18 cellular contexts compared by ENCODE assay signal in genomic region chr2:25960396-25960795, GRCh38.
"Had no signal": no experiment of that assay in that cellular context is flagged by ENCODE, and none has a peak within 500 bp of the region (broad histone marks: within the 10 kb centered on the region; RNA-seq: fewer than 3 reads in every experiment).

No MANE protein-coding gene starts in this region.

- H2AFZ ChIP-seq: neural progenitor cell had no signal

- H3K9me3 ChIP-seq: esophagus muscularis mucosa, gastroesophageal sphincter, ovary had no signal

- H3K4me2 ChIP-seq: neural progenitor cell, smooth muscle cell had no signal

- H3K27ac ChIP-seq: brain microvascular endothelial cell, esophagus muscularis mucosa, gastroesophageal sphincter, ovary, WERI-Rb-1 had no signal

- H3K9ac ChIP-seq: neural progenitor cell had no signal

- H3K4me1 ChIP-seq: neural progenitor cell had no signal

- H3K4me3 ChIP-seq: coronary artery, esophagus muscularis mucosa, gastroesophageal sphincter, neural progenitor cell, ovary, smooth muscle cell had no signal

- DNase-seq: activated CD4-positive, alpha-beta T cell treated with anti-CD3 and anti-CD28 coated beads for 1 hour; activated CD8-positive, alpha-beta memory T cell treated with anti-CD3 and anti-CD28 coated beads for 24 hours; activated CD8-positive, alpha-beta memory T cell treated with anti-CD3 and anti-CD28 coated beads, Interleukin-2, amount 50 U/mL, for 48 hours; activated effector memory CD4-positive, alpha-beta T cell treated with Interleukin-2 at 50 U/mL for 16 hours; activated naive CD4-positive, alpha-beta T cell treated with anti-CD3 and anti-CD28 coated beads, Interleukin-2, amount 10 ng/mL, durations not matched to agents 7 days and 5 days; activated naive CD8-positive, alpha-beta T cell treated with anti-CD3 and anti-CD28 coated beads, Interleukin-2, amount 50 U/mL, for 24 hours; activated T-cell treated with anti-CD3 and anti-CD28 coated beads, Interleukin-2, amount 50 U/mL, for 48 hours; ovary; stimulated activated CD4-positive, alpha-beta T cell treated with anti-CD3 and anti-CD28 coated beads, Interleukin-4, amount 100 ng/mL, for 24 hours; T-helper 17 cell; WERI-Rb-1 had no signal

- H3K27me3 Mint-ChIP-seq: activated naive CD4-positive, alpha-beta T cell treated with anti-CD3 and anti-CD28 coated beads, Interleukin-2, amount 10 ng/mL, durations not matched to agents 7 days and 5 days; activated naive CD8-positive, alpha-beta T cell treated with anti-CD3 and anti-CD28 coated beads, Interleukin-2, amount 50 U/mL, for 24 hours; T-helper 17 cell had no signal

- H3K4me3 Mint-ChIP-seq: activated naive CD4-positive, alpha-beta T cell treated with anti-CD3 and anti-CD28 coated beads, Interleukin-2, amount 10 ng/mL, durations not matched to agents 7 days and 5 days; activated naive CD8-positive, alpha-beta T cell treated with anti-CD3 and anti-CD28 coated beads, Interleukin-2, amount 50 U/mL, for 24 hours; neural progenitor cell; stimulated activated effector memory CD8-positive, alpha-beta T cell treated with anti-CD3 and anti-CD28 coated beads, Interleukin-12 subunit alpha, Interleukin-12 subunit beta, amount 100 ng/mL, for 72 hours had no signal

- H3K36me3 ChIP-seq: neural progenitor cell, ovary had no signal

- H3K27ac Mint-ChIP-seq: activated naive CD4-positive, alpha-beta T cell treated with anti-CD3 and anti-CD28 coated beads, Interleukin-2, amount 10 ng/mL, durations not matched to agents 7 days and 5 days; activated naive CD8-positive, alpha-beta T cell treated with anti-CD3 and anti-CD28 coated beads, Interleukin-2, amount 50 U/mL, for 24 hours; neural progenitor cell; T-helper 17 cell had no signal

- H3K9me3 Mint-ChIP-seq: activated naive CD4-positive, alpha-beta T cell treated with anti-CD3 and anti-CD28 coated beads, Interleukin-2, amount 10 ng/mL, durations not matched to agents 7 days and 5 days; activated naive CD8-positive, alpha-beta T cell treated with anti-CD3 and anti-CD28 coated beads, Interleukin-2, amount 50 U/mL, for 24 hours; neural progenitor cell; stimulated activated effector memory CD8-positive, alpha-beta T cell treated with anti-CD3 and anti-CD28 coated beads, Interleukin-12 subunit alpha, Interleukin-12 subunit beta, amount 100 ng/mL, for 72 hours had no signal

- H3K27me3 ChIP-seq: brain microvascular endothelial cell, esophagus muscularis mucosa, gastroesophageal sphincter, neural progenitor cell, ovary had no signal

- H3K36me3 Mint-ChIP-seq: activated naive CD4-positive, alpha-beta T cell treated with anti-CD3 and anti-CD28 coated beads, Interleukin-2, amount 10 ng/mL, durations not matched to agents 7 days and 5 days; stimulated activated effector memory CD8-positive, alpha-beta T cell treated with anti-CD3 and anti-CD28 coated beads, Interleukin-12 subunit alpha, Interleukin-12 subunit beta, amount 100 ng/mL, for 72 hours had no signal

- ATAC-seq: gastroesophageal sphincter; stimulated activated effector memory CD8-positive, alpha-beta T cell treated with anti-CD3 and anti-CD28 coated beads, Interleukin-12 subunit alpha, Interleukin-12 subunit beta, amount 100 ng/mL, for 72 hours had no signal
